Comparison of ENCODE assay signal across 8 cellular contexts in the genomic region with DNA sequence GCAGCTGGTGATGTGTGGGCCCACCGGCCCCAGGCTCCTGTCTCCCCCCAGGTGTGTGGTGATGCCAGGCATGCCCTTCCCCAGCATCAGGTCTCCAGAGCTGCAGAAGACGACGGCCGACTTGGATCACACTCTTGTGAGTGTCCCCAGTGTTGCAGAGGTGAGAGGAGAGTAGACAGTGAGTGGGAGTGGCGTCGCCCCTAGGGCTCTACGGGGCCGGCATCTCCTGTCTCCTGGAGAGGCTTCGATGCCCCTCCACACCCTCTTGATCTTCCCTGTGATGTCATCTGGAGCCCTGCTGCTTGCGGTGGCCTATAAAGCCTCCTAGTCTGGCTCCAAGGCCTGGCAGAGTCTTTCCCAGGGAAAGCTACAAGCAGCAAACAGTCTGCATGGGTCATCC.
DNase-seq lines count a peak whose midpoint lies in the region; ATAC-seq and TF ChIP-seq lines count a peak whose summit lies in the region.
"Not testable (repeated sequence)": the region's sequence is repeated elsewhere in the genome, so short reads cannot be mapped to it uniquely, and the experiment has no call there.

No MANE protein-coding gene starts in this region.

- not testable (repeated sequence) for H3K27me3 ChIP-seq in breast epithelium; right cardiac atrium (ENCODE audit: control insufficient read depth, insufficient read depth); lower lobe of right lung (ENCODE audit: low read depth)

- H3K27ac ChIP-seq in breast epithelium; right cardiac atrium (ENCODE audit: low read length); lower lobe of right lung: not testable (repeated sequence)

- not testable (repeated sequence) for H3K4me1 ChIP-seq in breast epithelium; right cardiac atrium (ENCODE audit: control insufficient read depth, insufficient read depth, low read length); lower lobe of right lung

- not testable (repeated sequence) for H3K36me3 ChIP-seq in breast epithelium, lower lobe of right lung

- CTCF ChIA-PET in activated CD4-positive, alpha-beta memory T cell treated with anti-CD3 and anti-CD28 coated beads for 36 hours (lab: Charles Lee): not testable (repeated sequence)

- H3K36me3 Mint-ChIP-seq in activated CD4-positive, alpha-beta memory T cell treated with anti-CD3 and anti-CD28 coated beads for 36 hours; activated T-helper 1 cell treated with anti-CD3 and anti-CD28 coated beads, Interleukin-12 subunit alpha, Interleukin-12 subunit beta, Interleukin-2, Interleukin-4 antibody, amounts not matched to agents 30 ng/mL and 10 ng/mL and 1 ng/mL, durations not matched to agents 14 hours and 24 hours and 36 hours (ENCODE audit: low read depth): not testable (repeated sequence)

- TF ChIP-seq CTCF in breast epithelium (IDR thresholded peaks at IDR 0.05); lower lobe of right lung (IDR thresholded peaks at IDR 0.05): not testable (repeated sequence)

- H3K4me1 Mint-ChIP-seq in activated CD4-positive, alpha-beta memory T cell treated with anti-CD3 and anti-CD28 coated beads for 36 hours (ENCODE audit: low read depth); activated T-helper 1 cell treated with anti-CD3 and anti-CD28 coated beads, Interleukin-12 subunit alpha, Interleukin-12 subunit beta, Interleukin-2, Interleukin-4 antibody, amounts not matched to agents 30 ng/mL and 10 ng/mL and 1 ng/mL, durations not matched to agents 14 hours and 24 hours and 36 hours (ENCODE audit: low read depth): not testable (repeated sequence)

- not testable (repeated sequence) for H3K9me3 ChIP-seq in breast epithelium; right cardiac atrium (ENCODE audit: control insufficient read depth, low read length); lower lobe of right lung

- H3K9me3 Mint-ChIP-seq in activated CD4-positive, alpha-beta memory T cell treated with anti-CD3 and anti-CD28 coated beads for 36 hours; activated T-helper 1 cell treated with anti-CD3 and anti-CD28 coated beads, Interleukin-12 subunit alpha, Interleukin-12 subunit beta, Interleukin-2, Interleukin-4 antibody, amounts not matched to agents 30 ng/mL and 10 ng/mL and 1 ng/mL, durations not matched to agents 14 hours and 24 hours and 36 hours: not testable (repeated sequence)

- intact Hi-C loops in activated CD4-positive, alpha-beta memory T cell treated with anti-CD3 and anti-CD28 coated beads for 36 hours (cut with micrococcal nuclease); activated T-helper 1 cell treated with anti-CD3 and anti-CD28 coated beads, Interleukin-12 subunit alpha, Interleukin-12 subunit beta, Interleukin-2, Interleukin-4 antibody, amounts not matched to agents 30 ng/mL and 10 ng/mL and 1 ng/mL, durations not matched to agents 14 hours and 24 hours and 36 hours (cut with micrococcal nuclease); breast epithelium (cut with DNase I; ENCODE audit: low total_unique reads); right cardiac atrium (cut with DNase I); lower lobe of right lung (cut with DNase I); posterior vena cava (cut with DNase I): not testable (repeated sequence)

- not testable (repeated sequence) for H3K27me3 Mint-ChIP-seq in activated CD4-positive, alpha-beta memory T cell treated with anti-CD3 and anti-CD28 coated beads for 36 hours; activated T-helper 1 cell treated with anti-CD3 and anti-CD28 coated beads, Interleukin-12 subunit alpha, Interleukin-12 subunit beta, Interleukin-2, Interleukin-4 antibody, amounts not matched to agents 30 ng/mL and 10 ng/mL and 1 ng/mL, durations not matched to agents 14 hours and 24 hours and 36 hours (ENCODE audit: insufficient read depth)

- POLR2A ChIA-PET in activated CD4-positive, alpha-beta memory T cell treated with anti-CD3 and anti-CD28 coated beads for 36 hours (lab: Charles Lee): not testable (repeated sequence)

- not testable (repeated sequence) for ATAC-seq in right cardiac atrium; lower lobe of right lung; stimulated activated naive CD8-positive, alpha-beta T cell treated with anti-CD3 and anti-CD28 coated beads, Interleukin-15, Interleukin-2, amounts not matched to agents 100 U/mL and 50 U/mL, for 24 hours

- H3K4me3 Mint-ChIP-seq in activated CD4-positive, alpha-beta memory T cell treated with anti-CD3 and anti-CD28 coated beads for 36 hours; activated T-helper 1 cell treated with anti-CD3 and anti-CD28 coated beads, Interleukin-12 subunit alpha, Interleukin-12 subunit beta, Interleukin-2, Interleukin-4 antibody, amounts not matched to agents 30 ng/mL and 10 ng/mL and 1 ng/mL, durations not matched to agents 14 hours and 24 hours and 36 hours: not testable (repeated sequence)

- not testable (repeated sequence) for H3K27ac Mint-ChIP-seq in activated CD4-positive, alpha-beta memory T cell treated with anti-CD3 and anti-CD28 coated beads for 36 hours; activated T-helper 1 cell treated with anti-CD3 and anti-CD28 coated beads, Interleukin-12 subunit alpha, Interleukin-12 subunit beta, Interleukin-2, Interleukin-4 antibody, amounts not matched to agents 30 ng/mL and 10 ng/mL and 1 ng/mL, durations not matched to agents 14 hours and 24 hours and 36 hours

- DNase-seq in activated CD4-positive, alpha-beta memory T cell treated with anti-CD3 and anti-CD28 coated beads for 36 hours: peak; percentile 9
- peak; percentile 0 for DNase-seq in activated T-helper 1 cell treated with anti-CD3 and anti-CD28 coated beads, Interleukin-12 subunit alpha, Interleukin-12 subunit beta, Interleukin-2, Interleukin-4 antibody, amounts not matched to agents 30 ng/mL and 10 ng/mL and 1 ng/mL, durations not matched to agents 14 hours and 24 hours and 36 hours (ENCODE audit: low spot score)
- DNase-seq in breast epithelium (ENCODE audit: low spot score in 2 of 2) (peak; percentile 6 to 51), right cardiac atrium (peak; percentile 17 to 53 (median 46)), lower lobe of right lung (peak; percentile 31), posterior vena cava (ENCODE audit: low spot score) (peak; percentile 69), ureter (ENCODE audit: low spot score) (peak; percentile 35)
- peak; percentile 5 for DNase-seq in stimulated activated naive CD8-positive, alpha-beta T cell treated with anti-CD3 and anti-CD28 coated beads, Interleukin-15, Interleukin-2, amounts not matched to agents 100 U/mL and 50 U/mL, for 24 hours

- TF ChIP-seq POLR2A in breast epithelium (IDR thresholded peaks at IDR 0.05): not testable (repeated sequence)

- 95% methylated on average over 5 of the region's 10 CpGs for WGBS in right cardiac atrium

- not testable (repeated sequence) for H3K4me3 ChIP-seq in breast epithelium; right cardiac atrium (ENCODE audit: low read length); lower lobe of right lung

Comparison
In these comparisons a context has a peak if more than half of its experiments do, and no peak if none do; other contexts are left out.
1. DNase-seq: peak in every context shown above with its lines; median percentile 69 in posterior vena cava; 46 in right cardiac atrium; 35 in ureter; 31 in lower lobe of right lung; 28 in breast epithelium; 9 in activated CD4-positive, alpha-beta memory T cell treated with anti-CD3 and anti-CD28 coated beads for 36 hours; 5 in stimulated activated naive CD8-positive, alpha-beta T cell treated with anti-CD3 and anti-CD28 coated beads, Interleukin-15, Interleukin-2, amounts not matched to agents 100 U/mL and 50 U/mL, for 24 hours; 0 in activated T-helper 1 cell treated with anti-CD3 and anti-CD28 coated beads, Interleukin-12 subunit alpha, Interleukin-12 subunit beta, Interleukin-2, Interleukin-4 antibody, amounts not matched to agents 30 ng/mL and 10 ng/mL and 1 ng/mL, durations not matched to agents 14 hours and 24 hours and 36 hours.